Comparison of ENCODE assay signal across 1 cellular context in the genomic region with DNA sequence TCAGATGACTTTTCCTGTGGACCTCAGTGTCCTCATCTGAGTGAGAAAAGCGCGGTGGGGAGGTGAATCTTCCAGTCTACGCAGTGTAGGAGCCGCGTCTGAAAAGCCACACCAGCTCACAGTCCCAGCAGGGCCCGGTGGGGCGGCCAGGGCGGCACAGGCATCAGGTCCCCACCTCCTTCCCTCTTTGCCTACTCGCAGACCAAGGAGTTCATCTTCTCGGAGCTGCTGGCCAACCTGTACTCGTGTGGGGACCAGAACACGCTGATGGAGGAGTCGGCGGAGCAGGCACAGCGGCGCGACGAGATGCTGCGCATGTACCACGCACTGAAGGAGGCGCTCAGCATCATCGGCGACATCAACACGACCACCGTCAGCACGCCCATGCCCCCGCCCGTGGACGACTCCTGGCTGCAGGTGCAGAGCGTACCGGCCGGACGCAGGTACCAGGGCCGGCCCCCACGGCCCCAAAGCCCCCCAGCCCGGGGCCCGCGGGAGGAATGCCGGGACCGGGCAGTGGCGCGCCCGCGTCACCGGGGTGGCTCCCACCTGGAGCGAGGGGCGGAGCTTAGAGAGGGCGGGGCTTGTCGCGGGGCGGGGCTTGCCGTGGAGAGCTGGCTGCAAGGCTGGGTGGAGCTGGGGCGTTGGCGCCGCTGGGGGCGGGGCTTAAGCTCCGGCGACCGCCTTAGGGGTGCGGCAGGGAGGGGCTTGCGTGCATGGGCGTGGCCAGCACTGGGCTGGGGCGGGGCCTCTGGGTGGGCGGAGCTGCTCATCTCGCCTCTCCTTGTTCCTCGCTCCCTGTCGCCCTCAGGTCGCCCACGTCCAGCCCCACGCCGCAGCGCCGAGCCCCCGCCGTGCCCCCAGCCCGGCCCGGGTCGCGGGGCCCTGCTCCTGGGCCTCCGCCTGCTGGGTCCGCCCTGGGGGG.
TF ChIP-seq lines count a peak whose summit lies in the region.

No MANE protein-coding gene starts in this region.

TF ChIP-seq in GM12878, 131 proteins besides CTCF, POLR2A, EP300 and RAD21:
- TF ChIP-seq NR2F1 (conservative IDR thresholded peaks at IDR 0.05) (peak; percentile 63; the same call in 1 of the 2 replicates), EGR1 (IDR thresholded peaks at IDR 0.05; ENCODE audit: borderline replicate concordance in 1 of 2, low read depth in 2 of 2, low read length in 2 of 2) (0 out of 3 replicates have a peak, but pooled peaks of 1 of the 2 experiments have one; percentile 11), MAX (IDR thresholded peaks at IDR 0.05; ENCODE audit: low read depth, low read length) (no peak), SP1 (IDR thresholded peaks at IDR 0.05; ENCODE audit: low read depth, low read length) (peak; percentile 40), NRF1 (conservative IDR thresholded peaks at IDR 0.05; ENCODE audit: low read depth, low read length) (0 out of 2 replicates have a peak, but pooled peaks have one; percentile 3), IKZF1 (conservative IDR thresholded peaks at IDR 0.05) (peak; percentile 13; the same call in 1 of the 2 replicates)
